In the genomic region with DNA sequence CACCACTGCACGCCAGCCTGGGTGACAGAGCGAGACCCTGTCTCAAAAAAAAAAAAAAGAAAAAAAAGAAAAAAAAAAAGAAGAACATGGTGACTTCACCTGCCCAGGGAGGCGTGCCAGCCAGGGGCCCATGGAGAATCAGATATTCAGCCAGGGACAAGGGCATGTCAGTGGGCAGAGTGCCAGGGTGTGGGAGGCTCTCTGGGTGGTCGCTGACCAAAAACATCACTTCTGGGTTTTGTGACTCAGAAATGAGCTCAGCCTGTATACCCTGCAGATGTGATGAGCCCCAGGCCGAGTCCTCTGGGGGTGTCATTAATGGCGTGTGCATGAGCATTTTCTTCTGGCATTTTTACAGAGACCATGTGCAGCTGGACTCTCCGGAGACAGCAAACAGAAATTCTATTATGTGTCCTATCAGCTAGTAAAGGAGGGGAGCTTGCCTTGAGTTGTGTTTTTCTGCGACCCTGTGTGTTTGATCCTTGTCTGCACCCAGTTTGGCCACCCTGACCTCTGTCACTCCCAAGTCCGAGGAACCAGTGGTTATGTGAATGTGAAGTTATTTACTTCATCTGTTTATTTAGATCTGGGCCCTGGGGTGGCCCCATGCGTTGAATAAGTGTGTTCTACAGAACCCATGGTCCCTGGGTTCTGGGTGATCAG, we compare ENCODE assay signal across 10 cellular contexts. TPM values are rescaled to one million over a fixed set of nuclear protein-coding genes. Genes with fewer than 3 reads are reported as not detected.
DNase-seq lines count a peak whose midpoint lies in the region; ATAC-seq, FAIRE-seq and TF ChIP-seq lines count a peak whose summit lies in the region.
"Had no signal": no experiment of that assay in that cellular context is flagged by ENCODE, and none has a peak within 500 bp of the region (broad histone marks: within the 10 kb centered on the region; RNA-seq: fewer than 3 reads in every experiment).

No MANE protein-coding gene starts in this region.

- no peak overlapping the region for H3K9ac ChIP-seq in kidney (ENCODE audit: low read length in 2 of 2)

- peaks cover 13 to 30% of the 10 kb centered on the region in 2 donors for H3K4me1 ChIP-seq in kidney (ENCODE audit: control insufficient read depth in 1 of 2, insufficient read depth in 1 of 2, low read depth in 1 of 2, low read length in 2 of 2)

- CTCF ChIA-PET in activated CD4-positive, alpha-beta T cell treated with anti-CD3 and anti-CD28 coated beads, Interleukin-2, amount 10 ng/mL, durations not matched to agents 7 days and 5 days (lab: Charles Lee) = interaction anchor here (0.9 to 1.9 kb wide), 2 partner anchors 9 to 52 kb away, joined by 3 to 5 read pairs; no protein-coding TSS in a partner anchor

- H3K4me3 Mint-ChIP-seq in activated CD4-positive, alpha-beta T cell treated with anti-CD3 and anti-CD28 coated beads, Interleukin-2, amount 10 ng/mL, durations not matched to agents 7 days and 5 days = no peak overlapping the region
- peak overlapping the region; percentile 45 to 60 for H3K4me3 Mint-ChIP-seq in activated T-cell treated with anti-CD3 and anti-CD28 coated beads, Interleukin-2, amount 50 U/mL, for 72 hours

- H3K27ac ChIP-seq in kidney (ENCODE audit: low read depth in 2 of 2, low read length in 2 of 2) = no peak overlapping the region
- H3K27ac ChIP-seq: gastrocnemius medialis had no signal

- H3K4me1 Mint-ChIP-seq in activated CD4-positive, alpha-beta T cell treated with anti-CD3 and anti-CD28 coated beads, Interleukin-2, amount 10 ng/mL, durations not matched to agents 7 days and 5 days = peaks cover 27% of the 10 kb centered on the region
- H3K4me1 Mint-ChIP-seq in activated T-cell treated with anti-CD3 and anti-CD28 coated beads, Interleukin-2, amount 50 U/mL, for 72 hours (ENCODE audit: low read depth) = peaks cover 68% of the 10 kb centered on the region

- peaks cover 0 to under 1% of the 10 kb centered on the region in 2 donors for H3K9me3 ChIP-seq in kidney (ENCODE audit: control insufficient read depth in 1 of 2, low read length in 2 of 2)

- no peak overlapping the region for H3K27ac Mint-ChIP-seq in activated CD4-positive, alpha-beta T cell treated with anti-CD3 and anti-CD28 coated beads, Interleukin-2, amount 10 ng/mL, durations not matched to agents 7 days and 5 days
- peak overlapping the region; percentile 0 for H3K27ac Mint-ChIP-seq in activated T-cell treated with anti-CD3 and anti-CD28 coated beads, Interleukin-2, amount 50 U/mL, for 72 hours

- peaks cover 10% of the 10 kb centered on the region for H3K9me3 Mint-ChIP-seq in activated CD4-positive, alpha-beta T cell treated with anti-CD3 and anti-CD28 coated beads, Interleukin-2, amount 10 ng/mL, durations not matched to agents 7 days and 5 days
- H3K9me3 Mint-ChIP-seq in activated T-cell treated with anti-CD3 and anti-CD28 coated beads, Interleukin-2, amount 50 U/mL, for 72 hours = peaks cover 1 to 4% of the 10 kb centered on the region in 2 donors

- H3K4me3 ChIP-seq in kidney (ENCODE audit: low read length in 2 of 2) = no peak overlapping the region
- H3K4me3 ChIP-seq: gastrocnemius medialis had no signal

- intact Hi-C loops in kidney (cut with DNase I) = no loop called here

- FAIRE-seq in kidney (lab: Jason Lieb, UNC) = no peak

- peak; percentile 86 for DNase-seq in activated CD4-positive, alpha-beta T cell treated with anti-CD3 and anti-CD28 coated beads for 48 hours
- no peak for DNase-seq in activated CD4-positive, alpha-beta T cell treated with anti-CD3 and anti-CD28 coated beads, Interleukin-2, amount 10 ng/mL, durations not matched to agents 7 days and 5 days
- peak; percentile 83 to 90 for DNase-seq in activated T-cell treated with anti-CD3 and anti-CD28 coated beads, Interleukin-2, amount 50 U/mL, for 72 hours
- peak; percentile 75 for DNase-seq in kidney
- DNase-seq in stimulated activated CD8-positive, alpha-beta memory T cell treated with anti-CD3 and anti-CD28 coated beads, Interleukin-7, amount 100 ng/mL, for 24 hours (ENCODE audit: low read depth) = peak; percentile 40
- no peak for DNase-seq in T-helper 1 cell
- DNase-seq: gastrocnemius medialis, NCI-H510A had no signal

- H3K36me3 ChIP-seq in kidney (ENCODE audit: control insufficient read depth in 1 of 2, insufficient read depth in 2 of 2, low read length in 2 of 2) = no peaks in the 10 kb centered on the region
- H3K36me3 ChIP-seq: gastrocnemius medialis had no signal

- H3K27me3 Mint-ChIP-seq in activated CD4-positive, alpha-beta T cell treated with anti-CD3 and anti-CD28 coated beads, Interleukin-2, amount 10 ng/mL, durations not matched to agents 7 days and 5 days = no peaks in the 10 kb centered on the region
- no peaks in the 10 kb centered on the region for H3K27me3 Mint-ChIP-seq in activated T-cell treated with anti-CD3 and anti-CD28 coated beads, Interleukin-2, amount 50 U/mL, for 72 hours (ENCODE audit: low read depth)

- TF ChIP-seq CTCF in kidney (IDR thresholded peaks at IDR 0.05; ENCODE audit: borderline replicate concordance, extremely low read depth, insufficient read depth) = no peak

- H3K36me3 Mint-ChIP-seq in activated CD4-positive, alpha-beta T cell treated with anti-CD3 and anti-CD28 coated beads, Interleukin-2, amount 10 ng/mL, durations not matched to agents 7 days and 5 days (ENCODE audit: low read depth) = peaks cover 22% of the 10 kb centered on the region
- peaks cover 8 to 10% of the 10 kb centered on the region in 2 donors for H3K36me3 Mint-ChIP-seq in activated T-cell treated with anti-CD3 and anti-CD28 coated beads, Interleukin-2, amount 50 U/mL, for 72 hours (ENCODE audit: insufficient read depth in 2 of 2)

- POLR2A ChIA-PET in activated CD4-positive, alpha-beta T cell treated with anti-CD3 and anti-CD28 coated beads, Interleukin-2, amount 10 ng/mL, durations not matched to agents 7 days and 5 days (lab: Charles Lee) = no interaction called here

- ATAC-seq in activated T-cell treated with anti-CD3 and anti-CD28 coated beads, Interleukin-2, amount 50 U/mL, for 72 hours (replicated peaks in 1 of 2) = peak; percentile 93 to 96
- ATAC-seq in GM18870 (IDR thresholded peaks at IDR 0.05; ENCODE audit: unreplicated experiment) (no peak), GM18867 (IDR thresholded peaks at IDR 0.05; ENCODE audit: unreplicated experiment) (no peak)
- ATAC-seq: gastrocnemius medialis had no signal

RNA-seq across cellular contexts. Expression of a gene that starts 53.6 kb away (rescaled TPM):
- total RNA-seq in activated CD4-positive, alpha-beta T cell treated with anti-CD3 and anti-CD28 coated beads, Interleukin-2, amount 10 ng/mL, durations not matched to agents 7 days and 5 days = 10 to 100 TPM; 45.6 to 48.1 TPM
- total RNA-seq in activated T-cell treated with anti-CD3 and anti-CD28 coated beads, Interleukin-2, amount 50 U/mL, for 72 hours = 10 to 100 TPM; 40.3 to 50.0 TPM
- total RNA-seq in kidney = 97.7 TPM
- polyA plus RNA-seq in kidney (ENCODE audit: insufficient read depth, low read depth, low replicate concordance) = 45.0 TPM

Comparison
In these comparisons a context has a peak if more than half of its experiments do, and no peak if none do; other contexts are left out.
1. DNase-seq: peak in activated CD4-positive, alpha-beta T cell treated with anti-CD3 and anti-CD28 coated beads for 48 hours (single experiment), activated T-cell treated with anti-CD3 and anti-CD28 coated beads, Interleukin-2, amount 50 U/mL, for 72 hours (2 of 2), kidney (single experiment) and stimulated activated CD8-positive, alpha-beta memory T cell treated with anti-CD3 and anti-CD28 coated beads, Interleukin-7, amount 100 ng/mL, for 24 hours (single experiment); none in activated CD4-positive, alpha-beta T cell treated with anti-CD3 and anti-CD28 coated beads, Interleukin-2, amount 10 ng/mL, durations not matched to agents 7 days and 5 days (single experiment) and T-helper 1 cell (0 of 5).
2. ATAC-seq: peak in activated T-cell treated with anti-CD3 and anti-CD28 coated beads, Interleukin-2, amount 50 U/mL, for 72 hours (2 of 2); none in GM18870 (single experiment) and GM18867 (single experiment).